Comparison of ENCODE assay signal across 23 cellular contexts in the genomic region with DNA sequence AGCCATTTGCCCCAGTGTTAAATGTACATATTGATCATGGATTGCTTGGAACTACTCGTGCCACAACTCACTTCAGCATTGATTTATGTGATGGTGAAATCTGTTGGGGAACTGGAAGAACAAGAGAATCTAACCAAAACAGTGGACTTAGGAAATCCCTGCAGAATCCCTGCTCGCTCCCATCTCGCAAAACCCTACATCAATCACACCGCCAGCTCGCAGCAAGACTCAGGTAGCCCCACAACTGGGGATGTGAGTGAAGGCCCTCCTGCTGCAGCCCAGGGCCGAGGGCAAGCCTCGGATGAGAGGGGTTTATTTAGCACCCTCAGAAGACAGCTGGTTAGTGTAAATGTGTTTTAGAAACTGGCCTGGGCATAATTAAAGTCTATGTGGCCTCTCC.
DNase-seq lines count a peak whose midpoint lies in the region; ATAC-seq and TF ChIP-seq lines count a peak whose summit lies in the region.
"Had no signal": no experiment of that assay in that cellular context is flagged by ENCODE, and none has a peak within 500 bp of the region (broad histone marks: within the 10 kb centered on the region; RNA-seq: fewer than 3 reads in every experiment).

No MANE protein-coding gene starts in this region.

- H3K27me3 ChIP-seq in esophagus muscularis mucosa: no peaks in the 10 kb centered on the region
- H3K27me3 ChIP-seq: BE2C; BLaER1 treated with 17β-estradiol and CSF1 and Interleukin-3, amounts not matched to agents 10 nM and 100 nM had no signal

- H3K9me3 Mint-ChIP-seq in activated T-cell treated with anti-CD3 and anti-CD28 coated beads, Interleukin-2, amount 50 U/mL, for 24 hours: no peaks in the 10 kb centered on the region
- peaks cover 2% of the 10 kb centered on the region for H3K9me3 Mint-ChIP-seq in activated CD8-positive, alpha-beta memory T cell treated with anti-CD3 and anti-CD28 coated beads, Interleukin-2, amount 10 ng/mL, durations not matched to agents 7 days and 5 days (ENCODE audit: low read depth)
- peaks cover 15% of the 10 kb centered on the region for H3K9me3 Mint-ChIP-seq in mesothelial cell of epicardium
- H3K9me3 Mint-ChIP-seq: CD4-positive, alpha-beta T cell; CD8-positive, alpha-beta memory T cell had no signal

- TF ChIP-seq POLR2A in esophagus muscularis mucosa (IDR thresholded peaks at IDR 0.05; ENCODE audit: low read depth): no peak

- H3K27me3 Mint-ChIP-seq in activated T-cell treated with anti-CD3 and anti-CD28 coated beads, Interleukin-2, amount 50 U/mL, for 24 hours: peaks cover 13% of the 10 kb centered on the region
- H3K27me3 Mint-ChIP-seq in activated CD8-positive, alpha-beta memory T cell treated with anti-CD3 and anti-CD28 coated beads, Interleukin-2, amount 10 ng/mL, durations not matched to agents 7 days and 5 days: peaks cover 3% of the 10 kb centered on the region
- H3K27me3 Mint-ChIP-seq in mesothelial cell of epicardium (ENCODE audit: low read depth): no peaks in the 10 kb centered on the region
- H3K27me3 Mint-ChIP-seq: CD4-positive, alpha-beta T cell had no signal

- peak; percentile 14 for DNase-seq in activated T-cell treated with anti-CD3 and anti-CD28 coated beads, Interleukin-2, amount 50 U/mL, for 24 hours
- DNase-seq in activated T-cell treated with anti-CD3 and anti-CD28 coated beads, Interleukin-2, amount 50 U/mL, for 1 hour: no peak
- DNase-seq in activated CD8-positive, alpha-beta memory T cell treated with anti-CD3 and anti-CD28 coated beads, Interleukin-2, amount 10 ng/mL, durations not matched to agents 7 days and 5 days: peak; percentile 26
- peak; percentile 75 for DNase-seq in esophagus muscularis mucosa (ENCODE audit: extremely low spot score)
- peak; percentile 28 for DNase-seq in ureter (ENCODE audit: low spot score)
- DNase-seq in middle frontal gyrus (ENCODE audit: extremely low spot score, low spot score): no peak
- DNase-seq in mesothelial cell of epicardium (ENCODE audit: low spot score in 2 of 2, unreplicated experiment in 2 of 2): no peak
- DNase-seq: 8988T; ACHN; AML-193; BE2C; CD4-positive, alpha-beta T cell; CD8-positive, alpha-beta memory T cell; DMS 273 treated with DMSO at 0.1 percent for 48 hours; DMS79; GF-D8; GM23248; H9 had no signal

- no peak overlapping the region for H3K27ac ChIP-seq in esophagus muscularis mucosa (replicated peaks in 1 of 4)
- H3K27ac ChIP-seq: A549; BLaER1 treated with 17β-estradiol and CSF1 and Interleukin-3, amounts not matched to agents 10 nM and 100 nM; GM23248 had no signal

- TF ChIP-seq CTCF in esophagus muscularis mucosa (IDR thresholded peaks at IDR 0.05): no peak
- no peak for TF ChIP-seq CTCF in mesothelial cell of epicardium (IDR thresholded peaks at IDR 0.05; ENCODE audit: unreplicated experiment)

- H3K4me3 Mint-ChIP-seq in activated T-cell treated with anti-CD3 and anti-CD28 coated beads, Interleukin-2, amount 50 U/mL, for 24 hours: no peak overlapping the region
- H3K4me3 Mint-ChIP-seq in activated CD8-positive, alpha-beta memory T cell treated with anti-CD3 and anti-CD28 coated beads, Interleukin-2, amount 10 ng/mL, durations not matched to agents 7 days and 5 days: no peak overlapping the region
- H3K4me3 Mint-ChIP-seq in mesothelial cell of epicardium: no peak overlapping the region
- H3K4me3 Mint-ChIP-seq: CD14-positive monocyte; CD4-positive, alpha-beta T cell; CD8-positive, alpha-beta memory T cell; H9 had no signal

- no peaks in the 10 kb centered on the region for H3K36me3 Mint-ChIP-seq in activated T-cell treated with anti-CD3 and anti-CD28 coated beads, Interleukin-2, amount 50 U/mL, for 24 hours (ENCODE audit: low read depth)
- H3K36me3 Mint-ChIP-seq in activated CD8-positive, alpha-beta memory T cell treated with anti-CD3 and anti-CD28 coated beads, Interleukin-2, amount 10 ng/mL, durations not matched to agents 7 days and 5 days: peaks cover 4% of the 10 kb centered on the region
- H3K36me3 Mint-ChIP-seq in mesothelial cell of epicardium: peaks cover 5% of the 10 kb centered on the region
- H3K36me3 Mint-ChIP-seq: CD14-positive monocyte; CD8-positive, alpha-beta memory T cell had no signal

- no peaks in the 10 kb centered on the region for H3K9me3 ChIP-seq in esophagus muscularis mucosa
- H3K9me3 ChIP-seq: A549; BE2C; BLaER1 treated with 17β-estradiol and CSF1 and Interleukin-3, amounts not matched to agents 10 nM and 100 nM had no signal

- no peak for ATAC-seq in activated CD8-positive, alpha-beta memory T cell treated with anti-CD3 and anti-CD28 coated beads, Interleukin-2, amount 10 ng/mL, durations not matched to agents 7 days and 5 days
- no peak for ATAC-seq in GM18870 (IDR thresholded peaks at IDR 0.05; ENCODE audit: unreplicated experiment)
- ATAC-seq: A549, HCT116 had no signal

- intact Hi-C loops in esophagus muscularis mucosa (cut with DNase I): no loop called here

- no peak overlapping the region for H3K27ac Mint-ChIP-seq in activated T-cell treated with anti-CD3 and anti-CD28 coated beads, Interleukin-2, amount 50 U/mL, for 24 hours
- H3K27ac Mint-ChIP-seq in activated CD8-positive, alpha-beta memory T cell treated with anti-CD3 and anti-CD28 coated beads, Interleukin-2, amount 10 ng/mL, durations not matched to agents 7 days and 5 days: no peak overlapping the region
- H3K27ac Mint-ChIP-seq in mesothelial cell of epicardium: no peak overlapping the region
- H3K27ac Mint-ChIP-seq: CD14-positive monocyte; CD4-positive, alpha-beta T cell; H9 had no signal

- TF ChIP-seq EP300 in esophagus muscularis mucosa (IDR thresholded peaks at IDR 0.05): no peak

- CTCF ChIA-PET in activated CD8-positive, alpha-beta memory T cell treated with anti-CD3 and anti-CD28 coated beads, Interleukin-2, amount 10 ng/mL, durations not matched to agents 7 days and 5 days (lab: Charles Lee): no interaction called here

- peaks cover 9% of the 10 kb centered on the region for H3K4me1 Mint-ChIP-seq in activated T-cell treated with anti-CD3 and anti-CD28 coated beads, Interleukin-2, amount 50 U/mL, for 24 hours (ENCODE audit: low read depth)
- H3K4me1 Mint-ChIP-seq in activated CD8-positive, alpha-beta memory T cell treated with anti-CD3 and anti-CD28 coated beads, Interleukin-2, amount 10 ng/mL, durations not matched to agents 7 days and 5 days: peaks cover 3% of the 10 kb centered on the region
- H3K4me1 Mint-ChIP-seq in mesothelial cell of epicardium: no peaks in the 10 kb centered on the region
- H3K4me1 Mint-ChIP-seq: CD8-positive, alpha-beta memory T cell had no signal

- no peaks in the 10 kb centered on the region for H3K36me3 ChIP-seq in esophagus muscularis mucosa
- H3K36me3 ChIP-seq: BE2C; BLaER1 treated with 17β-estradiol and CSF1 and Interleukin-3, amounts not matched to agents 10 nM and 100 nM had no signal

- H3K4me1 ChIP-seq in esophagus muscularis mucosa: peaks cover 8 to 37% (median 31%) of the 10 kb centered on the region in 4 donors
- H3K4me1 ChIP-seq: A549, BE2C had no signal

- WGBS in esophagus muscularis mucosa: 92% methylated on average over 7 of the region's 7 CpGs

- H3K4me3 ChIP-seq in esophagus muscularis mucosa: no peak overlapping the region
- H3K4me3 ChIP-seq: A549; BLaER1 treated with 17β-estradiol and CSF1 and Interleukin-3, amounts not matched to agents 10 nM and 100 nM; GM23248 had no signal

Comparison
In these comparisons a context has a peak if more than half of its experiments do, and no peak if none do; other contexts are left out.
1. DNase-seq: peak in activated T-cell treated with anti-CD3 and anti-CD28 coated beads, Interleukin-2, amount 50 U/mL, for 24 hours (single experiment), activated CD8-positive, alpha-beta memory T cell treated with anti-CD3 and anti-CD28 coated beads, Interleukin-2, amount 10 ng/mL, durations not matched to agents 7 days and 5 days (single experiment), esophagus muscularis mucosa (single experiment) and ureter (single experiment); none in activated T-cell treated with anti-CD3 and anti-CD28 coated beads, Interleukin-2, amount 50 U/mL, for 1 hour (single experiment), middle frontal gyrus (single experiment) and mesothelial cell of epicardium (0 of 2).